In genomic region chr3:15288331-15288726, GRCh38 we compare ENCODE assay signal across 1 cellular context.
TF ChIP-seq lines count a peak whose summit lies in the region.

No MANE protein-coding gene starts in this region.

TF ChIP-seq in HepG2, 621 proteins besides CTCF, POLR2A, EP300 and RAD21 (continued from another document):
- TF ChIP-seq KMT2B (CRISPR knock-in tag; IDR thresholded peaks at IDR 0.05) (no peak), RFX1 (IDR thresholded peaks at IDR 0.05) (no peak), DDIT3 (CRISPR knock-in tag; IDR thresholded peaks at IDR 0.05) (no peak), GFI1 (CRISPR knock-in tag; IDR thresholded peaks at IDR 0.05; ENCODE audit: borderline replicate concordance) (no peak), ZNF891 (CRISPR knock-in tag; IDR thresholded peaks at IDR 0.05) (no peak)
- TF ChIP-seq, protein P1, sequence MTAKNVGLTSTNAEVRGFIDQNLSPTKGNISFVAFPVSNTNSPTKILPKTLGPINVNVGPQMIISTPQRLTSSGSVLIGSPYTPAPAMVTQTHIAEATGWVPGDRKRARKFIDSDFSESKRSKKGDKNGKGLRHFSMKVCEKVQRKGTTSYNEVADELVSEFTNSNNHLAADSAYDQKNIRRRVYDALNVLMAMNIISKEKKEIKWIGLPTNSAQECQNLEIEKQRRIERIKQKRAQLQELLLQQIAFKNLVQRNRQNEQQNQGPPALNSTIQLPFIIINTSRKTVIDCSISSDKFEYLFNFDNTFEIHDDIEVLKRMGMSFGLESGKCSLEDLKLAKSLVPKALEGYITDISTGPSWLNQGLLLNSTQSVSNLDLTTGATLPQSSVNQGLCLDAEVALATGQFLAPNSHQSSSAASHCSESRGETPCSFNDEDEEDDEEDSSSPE (CRISPR knock-in tag; IDR thresholded peaks at IDR 0.05): no peak
- TF ChIP-seq, protein P2, sequence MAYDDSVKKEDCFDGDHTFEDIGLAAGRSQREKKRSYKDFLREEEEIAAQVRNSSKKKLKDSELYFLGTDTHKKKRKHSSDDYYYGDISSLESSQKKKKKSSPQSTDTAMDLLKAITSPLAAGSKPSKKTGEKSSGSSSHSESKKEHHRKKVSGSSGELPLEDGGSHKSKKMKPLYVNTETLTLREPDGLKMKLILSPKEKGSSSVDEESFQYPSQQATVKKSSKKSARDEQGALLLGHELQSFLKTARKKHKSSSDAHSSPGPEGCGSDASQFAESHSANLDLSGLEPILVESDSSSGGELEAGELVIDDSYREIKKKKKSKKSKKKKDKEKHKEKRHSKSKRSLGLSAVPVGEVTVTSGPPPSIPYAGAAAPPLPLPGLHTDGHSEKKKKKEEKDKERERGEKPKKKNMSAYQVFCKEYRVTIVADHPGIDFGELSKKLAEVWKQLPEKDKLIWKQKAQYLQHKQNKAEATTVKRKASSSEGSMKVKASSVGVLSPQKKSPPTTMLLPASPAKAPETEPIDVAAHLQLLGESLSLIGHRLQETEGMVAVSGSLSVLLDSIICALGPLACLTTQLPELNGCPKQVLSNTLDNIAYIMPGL (CRISPR knock-in tag; IDR thresholded peaks at IDR 0.05; ENCODE audit: borderline replicate concordance in 1 of 2, low read depth in 1 of 2): no peak
